In the genomic region with DNA sequence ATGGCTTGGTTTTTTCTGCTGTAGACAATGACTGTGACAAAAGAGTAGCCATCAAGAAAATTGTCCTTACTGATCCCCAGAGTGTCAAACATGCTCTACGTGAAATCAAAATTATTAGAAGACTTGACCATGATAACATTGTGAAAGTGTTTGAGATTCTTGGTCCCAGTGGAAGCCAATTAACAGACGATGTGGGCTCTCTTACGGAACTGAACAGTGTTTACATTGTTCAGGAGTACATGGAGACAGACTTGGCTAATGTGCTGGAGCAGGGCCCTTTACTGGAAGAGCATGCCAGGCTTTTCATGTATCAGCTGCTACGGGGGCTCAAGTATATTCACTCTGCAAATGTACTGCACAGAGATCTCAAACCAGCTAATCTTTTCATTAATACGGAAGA, we compare ENCODE assay signal across 8 cellular contexts. TPM values are rescaled to one million over a fixed set of nuclear protein-coding genes. Genes with fewer than 3 reads are reported as not detected.
DNase-seq lines count a peak whose midpoint lies in the region; ATAC-seq and TF ChIP-seq lines count a peak whose summit lies in the region.
"Not testable (repeated sequence)": the region's sequence is repeated elsewhere in the genome, so short reads cannot be mapped to it uniquely, and the experiment has no call there.

No MANE protein-coding gene starts in this region.

- WGBS in trophoblast cell (ENCODE audit: extremely low coverage, insufficient coverage, insufficient read length), result no CpG with 5 or more reads among the region's 5 CpGs
- 53 to 56% methylated on average over 5 of the region's 5 CpGs for WGBS in tibial nerve, 2 donors

- H2BK120ac ChIP-seq in trophoblast cell (ENCODE audit: insufficient read depth, low read length, poor library complexity), result not testable (repeated sequence)

- not testable (repeated sequence) for H3K18ac ChIP-seq in trophoblast cell (ENCODE audit: low read length)

- H2AK5ac ChIP-seq in trophoblast cell (ENCODE audit: low read length), result not testable (repeated sequence)

- H3K9ac ChIP-seq in trophoblast cell (ENCODE audit: low read length), result not testable (repeated sequence)

- POLR2A ChIA-PET in CD4-positive, alpha-beta memory T cell (lab: Charles Lee; ENCODE audit: partially characterized antibody), result interaction anchor here (0.8 to 6.6 kb wide), 10 partner anchors 9 to 170 kb away, joined by 3 to 87 read pairs (median 6); a partner anchor contains a TSS

- peaks cover 10 to 20% of the 10 kb centered on the region in 2 donors for H3K36me3 Mint-ChIP-seq in CD4-positive, alpha-beta memory T cell
- peaks cover 39% of the 10 kb centered on the region for H3K36me3 Mint-ChIP-seq in activated CD4-positive, alpha-beta T cell treated with anti-CD3 and anti-CD28 coated beads, Interleukin-2, amount 10 ng/mL, durations not matched to agents 24 days and 14 days (ENCODE audit: low read depth)
- peaks cover 7 to 22% of the 10 kb centered on the region in 2 donors for H3K36me3 Mint-ChIP-seq in activated naive CD4-positive, alpha-beta T cell treated with anti-CD3 and anti-CD28 coated beads, Interleukin-2, amount 50 U/mL, for 72 hours

- not testable (repeated sequence) for H3K14ac ChIP-seq in trophoblast cell (ENCODE audit: low read length)

- H3K4ac ChIP-seq in trophoblast cell (ENCODE audit: low read depth, low read length), result not testable (repeated sequence)

- not testable (repeated sequence) for H4K12ac ChIP-seq in trophoblast cell (ENCODE audit: low read depth, low read length)

- not testable (repeated sequence) for H3K36me3 ChIP-seq in CD4-positive, alpha-beta memory T cell (ENCODE audit: insufficient read depth, low read length); effector memory CD4-positive, alpha-beta T cell (ENCODE audit: control insufficient read depth, insufficient read depth, low read length); trophoblast cell (ENCODE audit: control insufficient read depth in 1 of 2, insufficient read depth in 2 of 2, low read length in 2 of 2)
- peaks cover 0 to 20% (median 0%) of the 10 kb centered on the region in 3 donors for H3K36me3 ChIP-seq in tibial nerve

- not testable (repeated sequence) for TF ChIP-seq CTCF in tibial nerve (IDR thresholded peaks at IDR 0.05)

- peaks cover 41% of the 10 kb centered on the region for H3K4me1 ChIP-seq in CD4-positive, alpha-beta memory T cell (ENCODE audit: insufficient read depth, low read length)
- H3K4me1 ChIP-seq in effector memory CD4-positive, alpha-beta T cell (ENCODE audit: control insufficient read depth, insufficient read depth, low read length, poor library complexity, severe bottlenecking); trophoblast cell (ENCODE audit: control insufficient read depth in 1 of 2, insufficient read depth in 2 of 2, low read length in 2 of 2): not testable (repeated sequence)
- peaks cover 0 to 69% (median 7%) of the 10 kb centered on the region in 4 donors for H3K4me1 ChIP-seq in tibial nerve

- H3K79me1 ChIP-seq in trophoblast cell (ENCODE audit: low read length), result not testable (repeated sequence)

- H3K4me1 Mint-ChIP-seq in CD4-positive, alpha-beta memory T cell, result peaks cover 36 to 46% (median 40%) of the 10 kb centered on the region in 4 donors
- H3K4me1 Mint-ChIP-seq in activated CD4-positive, alpha-beta T cell treated with anti-CD3 and anti-CD28 coated beads, Interleukin-2, amount 10 ng/mL, durations not matched to agents 24 days and 14 days, result peaks cover 32% of the 10 kb centered on the region

- H4K91ac ChIP-seq in trophoblast cell (ENCODE audit: low read depth, low read length), result not testable (repeated sequence)

- not testable (repeated sequence) for H3K4me2 ChIP-seq in trophoblast cell (ENCODE audit: low read length)

- H3K79me2 ChIP-seq in trophoblast cell (ENCODE audit: control insufficient read depth, insufficient read depth, low read length, poor library complexity), result not testable (repeated sequence)

- H3K9me3 Mint-ChIP-seq in CD4-positive, alpha-beta memory T cell; activated CD4-positive, alpha-beta T cell treated with anti-CD3 and anti-CD28 coated beads, Interleukin-2, amount 10 ng/mL, durations not matched to agents 24 days and 14 days; activated naive CD4-positive, alpha-beta T cell treated with anti-CD3 and anti-CD28 coated beads, Interleukin-2, amount 50 U/mL, for 72 hours: not testable (repeated sequence)

- not testable (repeated sequence) for ATAC-seq in activated naive CD4-positive, alpha-beta T cell treated with anti-CD3 and anti-CD28 coated beads, Interleukin-2, amount 50 U/mL, for 72 hours

- DNase-seq in CD4-positive, alpha-beta memory T cell; activated CD4-positive, alpha-beta T cell treated with anti-CD3 and anti-CD28 coated beads, Interleukin-2, amount 10 ng/mL, durations not matched to agents 24 days and 14 days; activated naive CD4-positive, alpha-beta T cell treated with anti-CD3 and anti-CD28 coated beads, Interleukin-2, amount 50 U/mL, for 72 hours (ENCODE audit: low spot score in 2 of 2); effector memory CD4-positive, alpha-beta T cell; tibial nerve (ENCODE audit: low spot score in 2 of 2): not testable (repeated sequence)
- peak; percentile 0 for DNase-seq in NCI-H2029 (lab: John Stamatoyannopoulos, UW)
- DNase-seq in inferior parietal cortex (ENCODE audit: extremely low spot score), result peak; percentile 38
- peak; percentile 48 to 75 for DNase-seq in trophoblast cell

- not testable (repeated sequence) for H3K4me3 ChIP-seq in CD4-positive, alpha-beta memory T cell (ENCODE audit: low read length in 2 of 2); trophoblast cell (ENCODE audit: low read depth, low read length); tibial nerve
- H3K4me3 ChIP-seq in effector memory CD4-positive, alpha-beta T cell (ENCODE audit: insufficient read depth, low read depth, low read length, poor library complexity, severe bottlenecking), result peak overlapping the region; percentile 2

- peak overlapping the region; percentile 52 to 95 (median 87) for H3K27ac Mint-ChIP-seq in CD4-positive, alpha-beta memory T cell
- H3K27ac Mint-ChIP-seq in activated CD4-positive, alpha-beta T cell treated with anti-CD3 and anti-CD28 coated beads, Interleukin-2, amount 10 ng/mL, durations not matched to agents 24 days and 14 days, result peak overlapping the region; percentile 79
- H3K27ac Mint-ChIP-seq in activated naive CD4-positive, alpha-beta T cell treated with anti-CD3 and anti-CD28 coated beads, Interleukin-2, amount 50 U/mL, for 72 hours, result peak overlapping the region; percentile 80 to 95

- H3K27me3 ChIP-seq in CD4-positive, alpha-beta memory T cell (ENCODE audit: insufficient read depth, low read length); effector memory CD4-positive, alpha-beta T cell (replicated peaks; ENCODE audit: control insufficient read depth, insufficient read depth, low read length, poor library complexity, severe bottlenecking); trophoblast cell (ENCODE audit: insufficient read depth, low read length); tibial nerve: not testable (repeated sequence)

- peak overlapping the region in 5 of 8 donors; percentile 29 to 82 (median 75) for H3K4me3 Mint-ChIP-seq in CD4-positive, alpha-beta memory T cell
- H3K4me3 Mint-ChIP-seq in activated CD4-positive, alpha-beta T cell treated with anti-CD3 and anti-CD28 coated beads, Interleukin-2, amount 10 ng/mL, durations not matched to agents 24 days and 14 days, result peak overlapping the region; percentile 73

- not testable (repeated sequence) for H2AFZ ChIP-seq in trophoblast cell (ENCODE audit: insufficient read depth, low read length, poor library complexity)

- not testable (repeated sequence) for H3K9me3 ChIP-seq in CD4-positive, alpha-beta memory T cell (ENCODE audit: control insufficient read depth in 1 of 2, low read length in 2 of 2); effector memory CD4-positive, alpha-beta T cell (ENCODE audit: control insufficient read depth, low read length); trophoblast cell (ENCODE audit: insufficient read depth, low read depth, low read length); tibial nerve

- not testable (repeated sequence) for H3K27me3 Mint-ChIP-seq in CD4-positive, alpha-beta memory T cell; activated CD4-positive, alpha-beta T cell treated with anti-CD3 and anti-CD28 coated beads, Interleukin-2, amount 10 ng/mL, durations not matched to agents 24 days and 14 days

- CTCF ChIA-PET in CD4-positive, alpha-beta memory T cell (lab: Charles Lee; ENCODE audit: partially characterized antibody), result interaction anchor here (1.0 to 4.3 kb wide), 12 partner anchors 11 to 159 kb away, joined by 3 to 48 read pairs (median 6); a partner anchor contains a TSS

- not testable (repeated sequence) for TF ChIP-seq EP300 in tibial nerve (IDR thresholded peaks at IDR 0.05)

- not testable (repeated sequence) for H2BK12ac ChIP-seq in trophoblast cell (ENCODE audit: low read length)

- H4K8ac ChIP-seq in trophoblast cell (ENCODE audit: low read depth, low read length), result not testable (repeated sequence)

- intact Hi-C loops in CD4-positive, alpha-beta memory T cell (cut with micrococcal nuclease), result loop anchor here (2.0 kb wide), 1 partner anchor 32 kb away; no protein-coding TSS in a partner anchor
- intact Hi-C loops in activated CD4-positive, alpha-beta T cell treated with anti-CD3 and anti-CD28 coated beads, Interleukin-2, amount 10 ng/mL, durations not matched to agents 24 days and 14 days (cut with micrococcal nuclease), result loop anchor here (2.0 to 5.0 kb wide), 2 partner anchors 64 to 76 kb away; a partner anchor contains a TSS

- H3K23ac ChIP-seq in trophoblast cell (ENCODE audit: low read length), result not testable (repeated sequence)

- peak overlapping the region; percentile 28 for H3K27ac ChIP-seq in CD4-positive, alpha-beta memory T cell (ENCODE audit: low read depth, low read length)
- H3K27ac ChIP-seq in effector memory CD4-positive, alpha-beta T cell (ENCODE audit: insufficient read depth, low read length, poor library complexity, severe bottlenecking), result peak overlapping the region; percentile 49
- H3K27ac ChIP-seq in trophoblast cell (ENCODE audit: low read depth, low read length), result not testable (repeated sequence)
- peak overlapping the region in 3 of 4 donors; percentile 9 to 68 (median 67) for H3K27ac ChIP-seq in tibial nerve

- not testable (repeated sequence) for TF ChIP-seq POLR2A in tibial nerve (IDR thresholded peaks at IDR 0.05)

- H2BK5ac ChIP-seq in trophoblast cell (ENCODE audit: low read depth, low read length, poor library complexity), result not testable (repeated sequence)

RNA-seq across cellular contexts. Expression of a gene that starts 27.5 kb away (rescaled TPM):
- total RNA-seq in CD4-positive, alpha-beta memory T cell, result 10 to 100 TPM; 18.2 to 24.0 TPM
- 1 to 10 TPM; 7.1 to 8.0 TPM for polyA plus RNA-seq in CD4-positive, alpha-beta memory T cell
- 60.9 and 63.9 TPM in 2 replicates for total RNA-seq in activated CD4-positive, alpha-beta T cell treated with anti-CD3 and anti-CD28 coated beads, Interleukin-2, amount 10 ng/mL, durations not matched to agents 24 days and 14 days
- 10 to 100 TPM; 15.2 to 30.9 TPM for total RNA-seq in activated naive CD4-positive, alpha-beta T cell treated with anti-CD3 and anti-CD28 coated beads, Interleukin-2, amount 50 U/mL, for 72 hours
- 47.6 TPM in 2 replicates for polyA plus RNA-seq in trophoblast cell (2013)
- total RNA-seq in tibial nerve, result 10 to 100 TPM in 3 of 4 donors, 1 to 10 TPM in 1; 9.6 to 20.9 (median 16.5) TPM
